Comparison of ENCODE assay signal across 8 cellular contexts in genomic region chr7:32941996-32942782, GRCh38. TPM values are rescaled to one million over a fixed set of nuclear protein-coding genes. Genes with fewer than 3 reads are reported as not detected.
DNase-seq lines count a peak whose midpoint lies in the region; ATAC-seq and TF ChIP-seq lines count a peak whose summit lies in the region.

No MANE protein-coding gene starts in this region.

- no peak for TF ChIP-seq CTCF in right atrium auricular region (IDR thresholded peaks at IDR 0.05)

- H3K4me1 ChIP-seq in right atrium auricular region, result peaks cover 0 to 22% of the 10 kb centered on the region in 2 donors
- H3K4me1 ChIP-seq in rectal smooth muscle tissue (ENCODE audit: control insufficient read depth, insufficient read depth, low read length), result peaks cover 25% of the 10 kb centered on the region

- peak; percentile 36 for DNase-seq in ELF-1 (ENCODE audit: low read depth, low spot score)
- peak; percentile 78 for DNase-seq in SW480 (ENCODE audit: low spot score)
- peak in 38 of 56 donors; percentile 15 to 81 (median 62) for DNase-seq in amygdala (lab: John Stamatoyannopoulos, UW)
- DNase-seq in right atrium auricular region (ENCODE audit: low spot score), result peak; percentile 73
- DNase-seq in amniotic stem cell (lab: John Stamatoyannopoulos, UW), result no peak

- H3K4me1 Mint-ChIP-seq in IgD-negative memory B cell, result peaks cover 8 to 23% (median 13%) of the 10 kb centered on the region in 3 donors

- H3K9me3 Mint-ChIP-seq in IgD-negative memory B cell, result peaks cover 0 to 3% (median 0%) of the 10 kb centered on the region in 3 donors

- no peaks in the 10 kb centered on the region for H3K9me3 ChIP-seq in right atrium auricular region

- peak overlapping the region; percentile 64 to 92 for H3K4me3 ChIP-seq in right atrium auricular region
- H3K4me3 ChIP-seq in rectal smooth muscle tissue (ENCODE audit: low read length), result peak overlapping the region; percentile 85

- no peaks in the 10 kb centered on the region for H3K27me3 ChIP-seq in right atrium auricular region
- no peaks in the 10 kb centered on the region for H3K27me3 ChIP-seq in rectal smooth muscle tissue (ENCODE audit: control insufficient read depth, insufficient read depth, low read length)

- H3K9ac ChIP-seq in rectal smooth muscle tissue (ENCODE audit: low read length), result peak overlapping the region; percentile 77

- H3K4me3 Mint-ChIP-seq in IgD-negative memory B cell, result peak overlapping the region; percentile 94 to 99 (median 96)

- H3K27ac ChIP-seq in right atrium auricular region (peak overlapping the region; percentile 92 to 94), rectal smooth muscle tissue (ENCODE audit: low read depth, low read length) (peak overlapping the region; percentile 91)

- peaks cover 3% of the 10 kb centered on the region for H3K36me3 Mint-ChIP-seq in IgD-negative memory B cell

- peak overlapping the region; percentile 62 to 96 (median 78) for H3K27ac Mint-ChIP-seq in IgD-negative memory B cell

- peak; percentile 73 for ATAC-seq in GM21723 (IDR thresholded peaks at IDR 0.05; ENCODE audit: unreplicated experiment)

- no peaks in the 10 kb centered on the region for H3K27me3 Mint-ChIP-seq in IgD-negative memory B cell

- no peaks in the 10 kb centered on the region for H3K36me3 ChIP-seq in right atrium auricular region
- H3K36me3 ChIP-seq in rectal smooth muscle tissue (ENCODE audit: control insufficient read depth, insufficient read depth, low read length), result no peaks in the 10 kb centered on the region

RNA-seq across cellular contexts. Expression of gene FKBP9, which starts 15.1 kb away (rescaled TPM):
- polyA plus RNA-seq in IgD-negative memory B cell, result 0.30 TPM
- 100 to 1,000 TPM in 1 of 2 donors, 10 to 100 TPM in 1; 73.3 to 129 TPM for total RNA-seq in right atrium auricular region

RNA-seq across cellular contexts. Expression of gene KBTBD2, which starts 50.6 kb away (rescaled TPM):
- 21.0 TPM for polyA plus RNA-seq in IgD-negative memory B cell
- 10 to 100 TPM; 22.4 to 26.0 TPM for total RNA-seq in right atrium auricular region
